Comparison of ENCODE assay signal across 19 cellular contexts in genomic region chr16:84683691-84684591, GRCh38. TPM values are rescaled to one million over a fixed set of nuclear protein-coding genes. Genes with fewer than 3 reads are reported as not detected.
A peak's percentile ranks its signal among the peaks of the same experiment; 100 is the strongest.
DNase-seq lines count a peak whose midpoint lies in the region; ATAC-seq and TF ChIP-seq lines count a peak whose summit lies in the region.
"Had no signal": no experiment of that assay in that cellular context is flagged by ENCODE, and none has a peak within 500 bp of the region (broad histone marks: within the 10 kb centered on the region; RNA-seq: fewer than 3 reads in every experiment).

No MANE protein-coding gene starts in this region.

- intact Hi-C loops in lower lobe of right lung (cut with DNase I): no loop called here

- H3K36me3 ChIP-seq in HAP-1 (replicated peaks) (no peaks in the 10 kb centered on the region), trophoblast cell (ENCODE audit: control insufficient read depth in 1 of 2, insufficient read depth in 2 of 2, low read length in 2 of 2) (no peaks in the 10 kb centered on the region), lower lobe of right lung (no peaks in the 10 kb centered on the region)

- H3K9ac ChIP-seq in trophoblast cell (ENCODE audit: low read length): no peak overlapping the region

- H3K4ac ChIP-seq in trophoblast cell (ENCODE audit: low read depth, low read length): no peak overlapping the region

- H3K14ac ChIP-seq in trophoblast cell (ENCODE audit: low read length): no peak overlapping the region

- H2AFZ ChIP-seq in trophoblast cell (ENCODE audit: insufficient read depth, low read length, poor library complexity): no peak overlapping the region

- H3K79me2 ChIP-seq in trophoblast cell (ENCODE audit: control insufficient read depth, insufficient read depth, low read length, poor library complexity): no peaks in the 10 kb centered on the region

- H4K12ac ChIP-seq in trophoblast cell (ENCODE audit: low read depth, low read length): no peak overlapping the region

- no peak overlapping the region for H3K4me2 ChIP-seq in trophoblast cell (ENCODE audit: low read length)

- WGBS in trophoblast cell (ENCODE audit: extremely low coverage, insufficient coverage, insufficient read length): no CpG with 5 or more reads among the region's 15 CpGs

- H4K8ac ChIP-seq in trophoblast cell (ENCODE audit: low read depth, low read length): no peak overlapping the region

- H3K9me3 ChIP-seq in HAP-1: no peaks in the 10 kb centered on the region
- no peaks in the 10 kb centered on the region for H3K9me3 ChIP-seq in trophoblast cell (ENCODE audit: insufficient read depth, low read depth, low read length)
- H3K9me3 ChIP-seq in lower lobe of right lung: no peaks in the 10 kb centered on the region

- in situ Hi-C loops in HAP-1 (cut with MboI; ENCODE audit: low sequenced_read_pairs): no loop called here

- no peaks in the 10 kb centered on the region; the same call in 1 of the 2 replicates for H3K27me3 ChIP-seq in HAP-1 (ENCODE audit: low read depth)
- no peaks in the 10 kb centered on the region for H3K27me3 ChIP-seq in trophoblast cell (ENCODE audit: insufficient read depth, low read length)
- peaks cover 3% of the 10 kb centered on the region for H3K27me3 ChIP-seq in lower lobe of right lung (ENCODE audit: low read depth)

- peaks cover 8% of the 10 kb centered on the region for H3K4me1 ChIP-seq in HAP-1
- H3K4me1 ChIP-seq in trophoblast cell (ENCODE audit: control insufficient read depth in 1 of 2, insufficient read depth in 2 of 2, low read length in 2 of 2): peaks cover 0 to 3% of the 10 kb centered on the region in 2 experiments
- no peaks in the 10 kb centered on the region for H3K4me1 ChIP-seq in lower lobe of right lung

- no peak for ATAC-seq in lower lobe of right lung

- no peak overlapping the region for H4K91ac ChIP-seq in trophoblast cell (ENCODE audit: low read depth, low read length)

- H3K4me3 ChIP-seq in HAP-1 (no peak overlapping the region), trophoblast cell (ENCODE audit: low read depth, low read length) (no peak overlapping the region), lower lobe of right lung (no peak overlapping the region), foreskin fibroblast (ENCODE audit: low read depth in 1 of 2, low read length in 2 of 2) (no peak overlapping the region)

- H3K27ac ChIP-seq in trophoblast cell (ENCODE audit: low read depth, low read length): no peak overlapping the region
- H3K27ac ChIP-seq in lower lobe of right lung: no peak overlapping the region
- H3K27ac ChIP-seq: C4-2B had no signal

- H3K18ac ChIP-seq in trophoblast cell (ENCODE audit: low read length): no peak overlapping the region

- H2BK12ac ChIP-seq in trophoblast cell (ENCODE audit: low read length): no peak overlapping the region

- H3K79me1 ChIP-seq in trophoblast cell (ENCODE audit: low read length): no peaks in the 10 kb centered on the region

- H3K23ac ChIP-seq in trophoblast cell (ENCODE audit: low read length): no peak overlapping the region

- H2BK120ac ChIP-seq in trophoblast cell (ENCODE audit: insufficient read depth, low read length, poor library complexity): no peak overlapping the region

- H2AK5ac ChIP-seq in trophoblast cell (ENCODE audit: low read length): no peak overlapping the region

- peak; percentile 52 to 56 for DNase-seq in HAP-1 (ENCODE audit: low spot score in 2 of 2)
- DNase-seq in NCI-H526 treated with DMSO at 0.1 percent for 48 hours (lab: John Stamatoyannopoulos, UW): peak; percentile 31
- peak; percentile 60 for DNase-seq in iPS DF 19.7 (ENCODE audit: low read depth, low spot score)
- peak; percentile 91 to 95 for DNase-seq in trophoblast cell
- no peak for DNase-seq in lower lobe of right lung
- DNase-seq in activated CD8-positive, alpha-beta memory T cell treated with anti-CD3 and anti-CD28 coated beads for 24 hours: no peak
- DNase-seq in foreskin fibroblast: no peak
- DNase-seq: AML-193; DMS79; GOT3; NCI-H1417; NCI-H1930; NCI-H345; NCI-H524 treated with DMSO at 0.1 percent for 48 hours; NK-92 treated with Interleukin-12 subunit alpha and Interleukin-12 subunit beta, amount 100 ng/mL, for 24 hours; OCI-M1; Right ventricle myocardium superior; SW 1271 had no signal

- no peak for TF ChIP-seq CTCF in lower lobe of right lung (IDR thresholded peaks at IDR 0.05)
- no peak for TF ChIP-seq CTCF in foreskin fibroblast (IDR thresholded peaks at IDR 0.05; ENCODE audit: low read depth, low read length)

- H2BK5ac ChIP-seq in trophoblast cell (ENCODE audit: low read depth, low read length, poor library complexity): no peak overlapping the region

RNA-seq across cellular contexts. Expression of gene USP10, which starts 15.9 kb away (rescaled TPM):
- polyA plus RNA-seq in trophoblast cell (2013): 86.2 and 87.9 TPM in 2 replicates
- 62.7 TPM for total RNA-seq in lower lobe of right lung

RNA-seq across cellular contexts. Expression of gene KLHL36, which starts 35.6 kb away (rescaled TPM):
- polyA plus RNA-seq in trophoblast cell (2013): 17.4 and 17.6 TPM in 2 replicates
- 53.0 TPM for total RNA-seq in lower lobe of right lung

Comparison
In these comparisons a context has a peak if more than half of its experiments do, and no peak if none do; other contexts are left out.
1. DNase-seq: peak in HAP-1 (2 of 2), NCI-H526 treated with DMSO at 0.1 percent for 48 hours (single experiment), iPS DF 19.7 (single experiment) and trophoblast cell (2 of 2); none in lower lobe of right lung (single experiment), activated CD8-positive, alpha-beta memory T cell treated with anti-CD3 and anti-CD28 coated beads for 24 hours (single experiment) and foreskin fibroblast (0 of 2).